In genomic region chr11:64449381-64450167, GRCh38 we compare ENCODE assay signal across 8 cellular contexts.
A peak's percentile ranks its signal among the peaks of the same experiment; 100 is the strongest.
DNase-seq lines count a peak whose midpoint lies in the region; TF ChIP-seq lines count a peak whose summit lies in the region.

No MANE protein-coding gene starts in this region.

- no peaks in the 10 kb centered on the region for H3K36me3 ChIP-seq in SJCRH30
- H3K36me3 ChIP-seq in neutrophil = no peaks in the 10 kb centered on the region

- H3K9me3 ChIP-seq in SJCRH30 (replicated peaks) (no peaks in the 10 kb centered on the region), neutrophil (no peaks in the 10 kb centered on the region)

- TF ChIP-seq CTCF in LNCAP (IDR thresholded peaks at IDR 0.05) (peak; percentile 92), neutrophil (IDR thresholded peaks at IDR 0.05) (peak; percentile 83)

- peak; percentile 50 to 66 for DNase-seq in NCI-H2081 (lab: John Stamatoyannopoulos, UW)
- DNase-seq in NCI-H2081 treated with DMSO at 0.1 percent for 48 hours (lab: John Stamatoyannopoulos, UW) = no peak
- peak; percentile 84 to 91 for DNase-seq in SJCRH30
- peak; percentile 53 for DNase-seq in activated gamma-delta T cell treated with anti-CD3 and anti-CD28 coated beads, Interleukin-2, amount 50 U/mL, for 16 hours (ENCODE audit: low read depth)
- DNase-seq in germinal center (ENCODE audit: low spot score) = peak; percentile 87
- peak; percentile 60 for DNase-seq in superior temporal gyrus (ENCODE audit: extremely low spot score)

- H3K4me3 ChIP-seq in SJCRH30 = peak overlapping the region; percentile 7; the same call in 1 of the 2 replicates
- H3K4me3 ChIP-seq in neutrophil (ENCODE audit: low read depth in 1 of 2, low read length in 1 of 2) = peak overlapping the region; percentile 68 to 75

- H3K27ac ChIP-seq in SJCRH30 (no peak overlapping the region), neutrophil (peak overlapping the region; percentile 86)

- H3K4me1 ChIP-seq in SJCRH30 (peaks cover 18% of the 10 kb centered on the region), neutrophil (ENCODE audit: control insufficient read depth in 1 of 2, insufficient read depth in 1 of 2, low read depth in 1 of 2, low read length in 1 of 2) (peaks cover 23% of the 10 kb centered on the region in 2 experiments)

- H3K27me3 ChIP-seq in SJCRH30 (no peaks in the 10 kb centered on the region), neutrophil (no peaks in the 10 kb centered on the region)
